ENCODE assay signal across 14 cellular contexts in the genomic region with DNA sequence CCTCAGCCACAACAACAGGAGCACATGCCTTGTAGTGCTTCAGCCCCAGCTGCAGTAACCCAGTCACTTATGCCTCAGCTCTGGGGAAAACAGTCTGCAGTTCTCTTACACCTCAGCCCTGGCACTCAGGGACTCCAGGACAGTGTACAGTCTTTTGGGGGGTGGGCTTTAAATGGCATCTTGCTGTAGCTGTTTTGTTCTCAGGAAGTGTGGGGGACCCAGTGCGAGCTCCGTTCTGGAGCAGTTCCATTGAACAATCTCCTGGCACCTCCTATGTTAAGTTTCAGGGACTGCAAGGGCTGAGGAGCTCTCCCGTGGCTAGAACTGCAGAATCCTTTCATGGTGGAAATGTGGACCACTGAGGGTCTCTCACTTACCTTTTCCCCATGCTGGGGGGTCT.
"Had no signal": no experiment of that assay in that cellular context is flagged by ENCODE, and none has a peak within 500 bp of the region (broad histone marks: within the 10 kb centered on the region; RNA-seq: fewer than 3 reads in every experiment).

No MANE protein-coding gene starts in this region.

- H3K79me2 ChIP-seq: parathyroid adenoma had no signal

- FAIRE-seq: frontal cortex, kidney had no signal

- H3K4me1 ChIP-seq: colonic mucosa, parathyroid adenoma, suprapubic skin, transverse colon had no signal

- H3K27me3 ChIP-seq: colonic mucosa, neutrophil, suprapubic skin, transverse colon had no signal

- H3K4me3 ChIP-seq: colonic mucosa, lung, suprapubic skin, transverse colon had no signal

- H3K9ac ChIP-seq: parathyroid adenoma had no signal

- DNase-seq: colonic mucosa; effector CD8-positive, alpha-beta T cell; erythroblast; kidney; natural killer cell; stimulated activated CD4-positive, alpha-beta T cell treated with anti-CD3 and anti-CD28 coated beads, Interleukin-2, amount 100 ng/mL, for 24 hours; stimulated activated CD4-positive, alpha-beta T cell treated with anti-CD3 and anti-CD28 coated beads, Interleukin-4, amount 100 ng/mL, for 24 hours; transverse colon had no signal

- H3K36me3 ChIP-seq: colonic mucosa, neutrophil had no signal

- ATAC-seq: natural killer cell; stimulated activated effector memory CD8-positive, alpha-beta T cell treated with anti-CD3 and anti-CD28 coated beads, Interleukin-12 subunit alpha, Interleukin-12 subunit beta, amount 100 ng/mL, for 72 hours had no signal

- H3K27ac ChIP-seq: colonic mucosa, neutrophil, parathyroid adenoma, suprapubic skin, transverse colon had no signal

- H2AFZ ChIP-seq: parathyroid adenoma had no signal

- H3K9me3 ChIP-seq: colonic mucosa, neutrophil had no signal
